In genomic region chr18:24685232-24685959, GRCh38 we compare ENCODE assay signal across 21 cellular contexts.
A peak's percentile ranks its signal among the peaks of the same experiment; 100 is the strongest.
DNase-seq lines count a peak whose midpoint lies in the region; ATAC-seq and TF ChIP-seq lines count a peak whose summit lies in the region.
"Had no signal": no experiment of that assay in that cellular context is flagged by ENCODE, and none has a peak within 500 bp of the region (broad histone marks: within the 10 kb centered on the region; RNA-seq: fewer than 3 reads in every experiment).

No MANE protein-coding gene starts in this region.

- intact Hi-C loops in left cardiac atrium (cut with DNase I) (no loop called here), heart left ventricle (cut with DNase I) (loop anchor here in 1 of 10 donors (10.0 kb wide), 1 partner anchor 49 kb away; no protein-coding TSS in a partner anchor)

- no peak overlapping the region for H3K9ac ChIP-seq in neural progenitor cell
- H3K9ac ChIP-seq: BLaER1 treated with 17β-estradiol and CSF1 and Interleukin-3, amounts not matched to agents 10 nM and 100 nM had no signal

- TF ChIP-seq POLR2A in heart left ventricle (IDR thresholded peaks at IDR 0.05): no peak

- peaks cover 8% of the 10 kb centered on the region; the same call in 1 of the 2 replicates for H3K9me2 ChIP-seq in GM23338 (ENCODE audit: insufficient read depth)

- DNase-seq in left cardiac atrium (no peak), heart left ventricle (no peak), GM23338 (ENCODE audit: low spot score) (no peak), neural progenitor cell (ENCODE audit: low spot score) (no peak), HuH-7.5 (ENCODE audit: low spot score) (no peak), anterior cingulate cortex (lab: John Stamatoyannopoulos, UW) (no peak)
- DNase-seq: 8988T; ACHN; AML-193; BE2C; CD4-positive, alpha-beta T cell; CD8-positive, alpha-beta memory T cell; DMS53; DMS79 treated with DMSO at 0.1 percent for 48 hours; GF-D8; GOT3; HFFc6 had no signal

- H3K27me3 Mint-ChIP-seq in GM23338 (ENCODE audit: insufficient read depth, low read depth, poor library complexity): peaks cover 2% of the 10 kb centered on the region
- no peaks in the 10 kb centered on the region for H3K27me3 Mint-ChIP-seq in neural progenitor cell (ENCODE audit: insufficient read depth, low read depth)

- H4K20me1 ChIP-seq in GM23338 (replicated peaks; ENCODE audit: insufficient read depth): no peaks in the 10 kb centered on the region
- H4K20me1 ChIP-seq in neural progenitor cell (ENCODE audit: low read depth): no peaks in the 10 kb centered on the region
- H4K20me1 ChIP-seq: BLaER1 treated with 17β-estradiol and CSF1 and Interleukin-3, amounts not matched to agents 10 nM and 100 nM had no signal

- H3K79me2 ChIP-seq in GM23338 (replicated peaks; ENCODE audit: insufficient read depth) (no peaks in the 10 kb centered on the region), neural progenitor cell (ENCODE audit: low read depth) (no peaks in the 10 kb centered on the region)

- H3F3A ChIP-seq in GM23338 (replicated peaks; ENCODE audit: low read depth) (no peaks in the 10 kb centered on the region), neural progenitor cell (ENCODE audit: low read depth) (no peaks in the 10 kb centered on the region)

- 58 to 76% (median 62%) methylated on average over 5 of the region's 5 CpGs for WGBS in heart left ventricle, 4 donors

- H3K4me3 ChIP-seq in heart left ventricle (no peak overlapping the region), GM23338 (no peak overlapping the region), neural progenitor cell (no peak overlapping the region)
- H3K4me3 ChIP-seq: A549; BLaER1 treated with 17β-estradiol and CSF1 and Interleukin-3, amounts not matched to agents 10 nM and 100 nM; HAP-1 had no signal

- H3K4me3 Mint-ChIP-seq in GM23338 (no peak overlapping the region), neural progenitor cell (no peak overlapping the region)
- H3K4me3 Mint-ChIP-seq: CD14-positive monocyte; CD4-positive, alpha-beta T cell; CD8-positive, alpha-beta memory T cell; HFFc6 had no signal

- H3K27ac ChIP-seq in heart left ventricle: no peak overlapping the region
- no peak overlapping the region for H3K27ac ChIP-seq in GM23338 (ENCODE audit: low read depth)
- H3K27ac ChIP-seq in neural progenitor cell: no peak overlapping the region
- H3K27ac ChIP-seq: A549; BLaER1 treated with 17β-estradiol and CSF1 and Interleukin-3, amounts not matched to agents 10 nM and 100 nM had no signal

- H3K4me1 ChIP-seq in heart left ventricle (peaks cover 0 to 3% (median 0%) of the 10 kb centered on the region in 12 donors), GM23338 (ENCODE audit: insufficient read depth) (no peaks in the 10 kb centered on the region), neural progenitor cell (no peaks in the 10 kb centered on the region)
- H3K4me1 ChIP-seq: A549; BE2C; BLaER1 treated with 17β-estradiol and CSF1 and Interleukin-3, amounts not matched to agents 10 nM and 100 nM; HAP-1 had no signal

- H3K4me1 Mint-ChIP-seq in GM23338 (no peaks in the 10 kb centered on the region), neural progenitor cell (no peaks in the 10 kb centered on the region)
- H3K4me1 Mint-ChIP-seq: CD14-positive monocyte; CD8-positive, alpha-beta memory T cell had no signal

- H3K36me3 Mint-ChIP-seq in GM23338 (ENCODE audit: low read depth) (no peaks in the 10 kb centered on the region), neural progenitor cell (no peaks in the 10 kb centered on the region)
- H3K36me3 Mint-ChIP-seq: CD14-positive monocyte; CD8-positive, alpha-beta memory T cell had no signal

- H3K27me3 ChIP-seq in heart left ventricle (no peaks in the 10 kb centered on the region), GM23338 (ENCODE audit: insufficient read depth) (no peaks in the 10 kb centered on the region), neural progenitor cell (no peaks in the 10 kb centered on the region)
- H3K27me3 ChIP-seq: BE2C; BLaER1 treated with 17β-estradiol and CSF1 and Interleukin-3, amounts not matched to agents 10 nM and 100 nM had no signal

- TF ChIP-seq CTCF in heart left ventricle (IDR thresholded peaks at IDR 0.05) (no peak), GM23338 (conservative IDR thresholded peaks at IDR 0.05; ENCODE audit: low read depth in 2 of 2) (no peak), neural progenitor cell (IDR thresholded peaks at IDR 0.05) (no peak)

- ATAC-seq in left cardiac atrium (peak; percentile 15 to 46), heart left ventricle (no peak), GM23338 (no peak)
- ATAC-seq: A549 had no signal

- no peaks in the 10 kb centered on the region for H3K36me3 ChIP-seq in heart left ventricle
- no peaks in the 10 kb centered on the region for H3K36me3 ChIP-seq in GM23338 (ENCODE audit: insufficient read depth)
- H3K36me3 ChIP-seq in neural progenitor cell: no peaks in the 10 kb centered on the region
- H3K36me3 ChIP-seq: BE2C; BLaER1 treated with 17β-estradiol and CSF1 and Interleukin-3, amounts not matched to agents 10 nM and 100 nM; HAP-1 had no signal

- no peak overlapping the region for H3K27ac Mint-ChIP-seq in GM23338
- H3K27ac Mint-ChIP-seq in neural progenitor cell: no peak overlapping the region
- H3K27ac Mint-ChIP-seq: CD14-positive monocyte; CD4-positive, alpha-beta T cell; CD8-positive, alpha-beta memory T cell; HFFc6 had no signal

- H2AFZ ChIP-seq in GM23338 (peak overlapping the region; percentile 28; the same call in 1 of the 2 replicates), neural progenitor cell (replicated peaks) (peak overlapping the region; percentile 57)

- H3K9me3 Mint-ChIP-seq in GM23338 (no peaks in the 10 kb centered on the region), neural progenitor cell (peaks cover 4% of the 10 kb centered on the region)
- H3K9me3 Mint-ChIP-seq: CD8-positive, alpha-beta memory T cell had no signal

- H3K4me2 ChIP-seq in GM23338 (no peak overlapping the region), neural progenitor cell (no peak overlapping the region)
- H3K4me2 ChIP-seq: A549; BLaER1 treated with 17β-estradiol and CSF1 and Interleukin-3, amounts not matched to agents 10 nM and 100 nM had no signal

- H3K9me3 ChIP-seq in heart left ventricle (peaks cover 0 to 7% (median 0%) of the 10 kb centered on the region in 12 donors), neural progenitor cell (ENCODE audit: low read depth) (no peaks in the 10 kb centered on the region)
- H3K9me3 ChIP-seq: A549; BE2C; BLaER1 treated with 17β-estradiol and CSF1 and Interleukin-3, amounts not matched to agents 10 nM and 100 nM; HAP-1 had no signal

TF ChIP-seq in GM23338, 12 proteins besides CTCF, POLR2A, EP300 and RAD21:
- TF ChIP-seq CREB1 (CRISPR knock-in tag; IDR thresholded peaks at IDR 0.05; ENCODE audit: low read depth): no peak
- no peak for TF ChIP-seq STAT1 (IDR thresholded peaks at IDR 0.05; ENCODE audit: unreplicated experiment)
- no peak for TF ChIP-seq ETS1 (IDR thresholded peaks at IDR 0.05)
- no peak for TF ChIP-seq NANOG (IDR thresholded peaks at IDR 0.05; ENCODE audit: borderline replicate concordance)
- no peak for TF ChIP-seq REST (IDR thresholded peaks at IDR 0.05; ENCODE audit: unreplicated experiment)
- TF ChIP-seq EZH2phosphoT487 (IDR thresholded peaks at IDR 0.05; ENCODE audit: unreplicated experiment): no peak
- no peak for TF ChIP-seq JUNB (IDR thresholded peaks at IDR 0.05; ENCODE audit: unreplicated experiment)

Comparison
In these comparisons a context has a peak if more than half of its experiments do, and no peak if none do; other contexts are left out.
1. ATAC-seq: peak in left cardiac atrium (2 of 2); none in heart left ventricle (0 of 4) and GM23338 (single experiment).